ENCODE assay signal across 12 cellular contexts in genomic region chr10:117342638-117343037, GRCh38. TPM values are rescaled to one million over a fixed set of nuclear protein-coding genes. Genes with fewer than 3 reads are reported as not detected.
A peak's percentile ranks its signal among the peaks of the same experiment; 100 is the strongest.
DNase-seq lines count a peak whose midpoint lies in the region; ATAC-seq and TF ChIP-seq lines count a peak whose summit lies in the region.
"Had no signal": no experiment of that assay in that cellular context is flagged by ENCODE, and none has a peak within 500 bp of the region (broad histone marks: within the 10 kb centered on the region; RNA-seq: fewer than 3 reads in every experiment).

No MANE protein-coding gene starts in this region.

- H3K27ac Mint-ChIP-seq in activated naive CD8-positive, alpha-beta T cell treated with anti-CD3 and anti-CD28 coated beads, Interleukin-2, amount 10 ng/mL, durations not matched to agents 7 days and 5 days = peak overlapping the region; percentile 73
- no peak overlapping the region for H3K27ac Mint-ChIP-seq in activated naive CD8-positive, alpha-beta T cell treated with anti-CD3 and anti-CD28 coated beads for 36 hours
- peak overlapping the region; percentile 5 for H3K27ac Mint-ChIP-seq in stimulated activated effector memory CD8-positive, alpha-beta T cell treated with anti-CD3 and anti-CD28 coated beads, Interleukin-12 subunit alpha, Interleukin-12 subunit beta, amount 100 ng/mL, for 72 hours
- H3K27ac Mint-ChIP-seq: activated naive CD8-positive, alpha-beta T cell had no signal

- DNase-seq in activated naive CD8-positive, alpha-beta T cell treated with anti-CD3 and anti-CD28 coated beads, Interleukin-2, amount 10 ng/mL, durations not matched to agents 7 days and 5 days = no peak
- DNase-seq in activated naive CD8-positive, alpha-beta T cell treated with anti-CD3 and anti-CD28 coated beads for 36 hours = no peak
- DNase-seq in LHCN-M2 (ENCODE audit: low read depth) = peak; percentile 30
- DNase-seq in dedifferentiated amniotic fluid mesenchymal stem cell (ENCODE audit: extremely low spot score) = peak; percentile 77
- DNase-seq in stimulated activated effector memory CD8-positive, alpha-beta T cell treated with anti-CD3 and anti-CD28 coated beads, Interleukin-12 subunit alpha, Interleukin-12 subunit beta, amount 100 ng/mL, for 72 hours (ENCODE audit: low spot score in 2 of 2) = no peak
- DNase-seq in cortex of kidney (lab: John Stamatoyannopoulos, UW) = no peak
- no peak for DNase-seq in body of pancreas
- no peak for DNase-seq in NCI-H446 treated with DMSO at 0.1 percent for 48 hours (lab: John Stamatoyannopoulos, UW)
- DNase-seq: NCI-H526 treated with DMSO at 0.1 percent for 48 hours, retina had no signal

- peaks cover 19% of the 10 kb centered on the region for H3K36me3 Mint-ChIP-seq in activated naive CD8-positive, alpha-beta T cell treated with anti-CD3 and anti-CD28 coated beads, Interleukin-2, amount 10 ng/mL, durations not matched to agents 7 days and 5 days
- peaks cover 17% of the 10 kb centered on the region for H3K36me3 Mint-ChIP-seq in activated naive CD8-positive, alpha-beta T cell treated with anti-CD3 and anti-CD28 coated beads for 36 hours
- H3K36me3 Mint-ChIP-seq in stimulated activated effector memory CD8-positive, alpha-beta T cell treated with anti-CD3 and anti-CD28 coated beads, Interleukin-12 subunit alpha, Interleukin-12 subunit beta, amount 100 ng/mL, for 72 hours = no peaks in the 10 kb centered on the region

- no peaks in the 10 kb centered on the region for H3K9me3 Mint-ChIP-seq in activated naive CD8-positive, alpha-beta T cell treated with anti-CD3 and anti-CD28 coated beads, Interleukin-2, amount 10 ng/mL, durations not matched to agents 7 days and 5 days
- no peaks in the 10 kb centered on the region for H3K9me3 Mint-ChIP-seq in activated naive CD8-positive, alpha-beta T cell treated with anti-CD3 and anti-CD28 coated beads for 36 hours
- H3K9me3 Mint-ChIP-seq in stimulated activated effector memory CD8-positive, alpha-beta T cell treated with anti-CD3 and anti-CD28 coated beads, Interleukin-12 subunit alpha, Interleukin-12 subunit beta, amount 100 ng/mL, for 72 hours = no peaks in the 10 kb centered on the region

- no peaks in the 10 kb centered on the region for H3K36me3 ChIP-seq in body of pancreas (replicated peaks in 1 of 2; ENCODE audit: insufficient read depth in 1 of 2, low read depth in 2 of 2)

- H3K4me3 ChIP-seq in body of pancreas = no peak overlapping the region
- H3K4me3 ChIP-seq: BLaER1 had no signal

- H3K27me3 Mint-ChIP-seq in activated naive CD8-positive, alpha-beta T cell treated with anti-CD3 and anti-CD28 coated beads, Interleukin-2, amount 10 ng/mL, durations not matched to agents 7 days and 5 days = no peaks in the 10 kb centered on the region
- H3K27me3 Mint-ChIP-seq in activated naive CD8-positive, alpha-beta T cell treated with anti-CD3 and anti-CD28 coated beads for 36 hours = no peaks in the 10 kb centered on the region
- H3K27me3 Mint-ChIP-seq: activated naive CD8-positive, alpha-beta T cell had no signal

- no peaks in the 10 kb centered on the region for H3K9me3 ChIP-seq in body of pancreas
- H3K9me3 ChIP-seq: BLaER1 had no signal

- no peak for TF ChIP-seq POLR2A in body of pancreas (IDR thresholded peaks at IDR 0.05)

- H3K4me1 Mint-ChIP-seq in activated naive CD8-positive, alpha-beta T cell treated with anti-CD3 and anti-CD28 coated beads, Interleukin-2, amount 10 ng/mL, durations not matched to agents 7 days and 5 days = peaks cover 24% of the 10 kb centered on the region
- peaks cover 34% of the 10 kb centered on the region for H3K4me1 Mint-ChIP-seq in activated naive CD8-positive, alpha-beta T cell treated with anti-CD3 and anti-CD28 coated beads for 36 hours
- H3K4me1 Mint-ChIP-seq in stimulated activated effector memory CD8-positive, alpha-beta T cell treated with anti-CD3 and anti-CD28 coated beads, Interleukin-12 subunit alpha, Interleukin-12 subunit beta, amount 100 ng/mL, for 72 hours = peaks cover 54% of the 10 kb centered on the region

- peak; percentile 22 for ATAC-seq in activated naive CD8-positive, alpha-beta T cell treated with anti-CD3 and anti-CD28 coated beads, Interleukin-2, amount 10 ng/mL, durations not matched to agents 7 days and 5 days (ENCODE audit: low read depth)
- ATAC-seq in stimulated activated effector memory CD8-positive, alpha-beta T cell treated with anti-CD3 and anti-CD28 coated beads, Interleukin-12 subunit alpha, Interleukin-12 subunit beta, amount 100 ng/mL, for 72 hours = no peak
- no peak for ATAC-seq in body of pancreas

- H3K4me3 Mint-ChIP-seq in activated naive CD8-positive, alpha-beta T cell treated with anti-CD3 and anti-CD28 coated beads, Interleukin-2, amount 10 ng/mL, durations not matched to agents 7 days and 5 days = peak overlapping the region; percentile 74
- H3K4me3 Mint-ChIP-seq in activated naive CD8-positive, alpha-beta T cell treated with anti-CD3 and anti-CD28 coated beads for 36 hours = no peak overlapping the region
- H3K4me3 Mint-ChIP-seq in stimulated activated effector memory CD8-positive, alpha-beta T cell treated with anti-CD3 and anti-CD28 coated beads, Interleukin-12 subunit alpha, Interleukin-12 subunit beta, amount 100 ng/mL, for 72 hours = peak overlapping the region; percentile 6
- H3K4me3 Mint-ChIP-seq: activated naive CD8-positive, alpha-beta T cell had no signal

- POLR2A ChIA-PET in activated naive CD8-positive, alpha-beta T cell treated with anti-CD3 and anti-CD28 coated beads, Interleukin-2, amount 10 ng/mL, durations not matched to agents 7 days and 5 days (lab: Charles Lee) = no interaction called here

- intact Hi-C loops in body of pancreas (cut with DNase I) = no loop called here

- no peak overlapping the region for H3K27ac ChIP-seq in body of pancreas
- H3K27ac ChIP-seq: BLaER1 had no signal

- H3K27me3 ChIP-seq in body of pancreas = no peaks in the 10 kb centered on the region
- H3K27me3 ChIP-seq: BLaER1 had no signal

- 80% methylated on average over 5 of the region's 5 CpGs for WGBS in body of pancreas, 2 donors

- H3K4me1 ChIP-seq in body of pancreas = peaks cover 43% of the 10 kb centered on the region
- H3K4me1 ChIP-seq: BLaER1 had no signal

- no peak for TF ChIP-seq CTCF in body of pancreas (IDR thresholded peaks at IDR 0.05)

RNA-seq across cellular contexts. Expression of gene PDZD8, which starts 32.6 kb away (rescaled TPM):
- total RNA-seq in activated naive CD8-positive, alpha-beta T cell treated with anti-CD3 and anti-CD28 coated beads, Interleukin-2, amount 10 ng/mL, durations not matched to agents 7 days and 5 days = 10 to 100 TPM; 16.0 to 18.8 TPM
- 10 to 100 TPM; 19.7 to 20.4 TPM for total RNA-seq in activated naive CD8-positive, alpha-beta T cell treated with anti-CD3 and anti-CD28 coated beads for 36 hours
- 17.0 and 21.3 TPM in 2 replicates for total RNA-seq in LHCN-M2 (2014; rRNA removed)
- polyA plus RNA-seq in LHCN-M2 (2012) = 5.2 TPM
- 10 to 100 TPM; 34.3 to 36.8 TPM for total RNA-seq in body of pancreas

Comparison
In these comparisons a context has a peak if more than half of its experiments do, and no peak if none do; other contexts are left out.
1. DNase-seq: peak in LHCN-M2 (single experiment) and dedifferentiated amniotic fluid mesenchymal stem cell (single experiment); none in activated naive CD8-positive, alpha-beta T cell treated with anti-CD3 and anti-CD28 coated beads, Interleukin-2, amount 10 ng/mL, durations not matched to agents 7 days and 5 days (single experiment), activated naive CD8-positive, alpha-beta T cell treated with anti-CD3 and anti-CD28 coated beads for 36 hours (single experiment), stimulated activated effector memory CD8-positive, alpha-beta T cell treated with anti-CD3 and anti-CD28 coated beads, Interleukin-12 subunit alpha, Interleukin-12 subunit beta, amount 100 ng/mL, for 72 hours (0 of 2), cortex of kidney (single experiment), body of pancreas (0 of 4) and NCI-H446 treated with DMSO at 0.1 percent for 48 hours (single experiment).